In genomic region chr15:75313116-75313845, GRCh38 we compare ENCODE assay signal across 24 cellular contexts. TPM values are rescaled to one million over a fixed set of nuclear protein-coding genes. Genes with fewer than 3 reads are reported as not detected.
"Had no signal": no experiment of that assay in that cellular context is flagged by ENCODE, and none has a peak within 500 bp of the region (broad histone marks: within the 10 kb centered on the region; RNA-seq: fewer than 3 reads in every experiment).

No MANE protein-coding gene starts in this region.

- H3K36me3 Mint-ChIP-seq: activated naive CD4-positive, alpha-beta T cell treated with anti-CD3 and anti-CD28 coated beads, Interleukin-2, amount 10 ng/mL, durations not matched to agents 7 days and 5 days; natural killer cell had no signal

- H3K9me3 Mint-ChIP-seq: activated B cell treated with CpG ODN at 0.5 μM for 24 hours; activated naive CD4-positive, alpha-beta T cell treated with anti-CD3 and anti-CD28 coated beads, Interleukin-2, amount 10 ng/mL, durations not matched to agents 7 days and 5 days; natural killer cell had no signal

- H3K27me3 ChIP-seq: adrenal gland, hepatocyte, vagina had no signal

- DNase-seq: activated B cell treated with CpG ODN at 0.5 μM for 24 hours; activated CD4-positive, alpha-beta T cell treated with anti-CD3 and anti-CD28 coated beads for 48 hours; activated naive CD4-positive, alpha-beta T cell treated with anti-CD3 and anti-CD28 coated beads, Interleukin-2, amount 10 ng/mL, durations not matched to agents 7 days and 5 days; activated T-cell treated with anti-CD3 and anti-CD28 coated beads for 4 hours; dermis blood vessel endothelial cell; kidney; left ventricle myocardium inferior; mesenchymal stem cell; natural killer cell; occipital lobe; stimulated activated CD4-positive, alpha-beta T cell treated with anti-CD3 and anti-CD28 coated beads, Interleukin-2, amount 100 ng/mL, for 48 hours; stimulated activated naive CD4-positive, alpha-beta T cell; tibial artery had no signal

- H3K27ac Mint-ChIP-seq: activated B cell treated with CpG ODN at 0.5 μM for 24 hours; activated naive CD4-positive, alpha-beta T cell treated with anti-CD3 and anti-CD28 coated beads, Interleukin-2, amount 10 ng/mL, durations not matched to agents 7 days and 5 days had no signal

- H3K4me1 ChIP-seq: adrenal gland, left ventricle myocardium inferior, tibial artery, vagina had no signal

- H3K4me1 Mint-ChIP-seq: activated B cell treated with CpG ODN at 0.5 μM for 24 hours had no signal

- H3K9me3 ChIP-seq: adrenal gland, left ventricle myocardium inferior, tibial artery, vagina had no signal

- H3K4me3 ChIP-seq: adrenal gland, hepatocyte, left ventricle myocardium inferior, tibial artery, vagina had no signal

- H3K4me3 Mint-ChIP-seq: activated B cell treated with CpG ODN at 0.5 μM for 24 hours; activated naive CD4-positive, alpha-beta T cell treated with anti-CD3 and anti-CD28 coated beads, Interleukin-2, amount 10 ng/mL, durations not matched to agents 7 days and 5 days had no signal

- H3K27ac ChIP-seq: adrenal gland, hepatocyte, left ventricle myocardium inferior, tibial artery, vagina had no signal

- H3K36me3 ChIP-seq: adrenal gland, left ventricle myocardium inferior, tibial artery, vagina had no signal

RNA-seq across cellular contexts. Expression of gene GOLGA6D, which starts 30.6 kb away (rescaled TPM):
- total RNA-seq: activated B cell treated with CpG ODN at 0.5 μM for 24 hours; activated CD8-positive, alpha-beta memory T cell treated with anti-CD3 and anti-CD28 coated beads for 36 hours; chondrocyte; dermis blood vessel endothelial cell; glomerular endothelial cell; hepatocyte; kidney; left ventricle myocardium inferior; natural killer cell; occipital lobe; posterior vena cava; T-helper 2 cell treated with Interferon-gamma antibody and Interleukin-4, amounts not matched to agents 100 ng/mL and 5 ng/mL, for 36 hours; vagina had no signal
- polyA plus RNA-seq: esophagus, hepatocyte had no signal

RNA-seq across cellular contexts. Expression of gene GOLGA6C, which starts 55.1 kb away (rescaled TPM):
- total RNA-seq: activated B cell treated with CpG ODN at 0.5 μM for 24 hours; activated CD8-positive, alpha-beta memory T cell treated with anti-CD3 and anti-CD28 coated beads for 36 hours; adrenal gland; chondrocyte; dermis blood vessel endothelial cell; glomerular endothelial cell; hepatocyte; kidney; left ventricle myocardium inferior; mucosa of gallbladder; natural killer cell; occipital lobe; posterior vena cava; skeletal muscle tissue; T-helper 2 cell treated with Interferon-gamma antibody and Interleukin-4, amounts not matched to agents 100 ng/mL and 5 ng/mL, for 36 hours; vagina had no signal
- polyA plus RNA-seq: adrenal gland, esophagus, hepatocyte had no signal
